Comparison of ENCODE assay signal across 8 cellular contexts in the genomic region with DNA sequence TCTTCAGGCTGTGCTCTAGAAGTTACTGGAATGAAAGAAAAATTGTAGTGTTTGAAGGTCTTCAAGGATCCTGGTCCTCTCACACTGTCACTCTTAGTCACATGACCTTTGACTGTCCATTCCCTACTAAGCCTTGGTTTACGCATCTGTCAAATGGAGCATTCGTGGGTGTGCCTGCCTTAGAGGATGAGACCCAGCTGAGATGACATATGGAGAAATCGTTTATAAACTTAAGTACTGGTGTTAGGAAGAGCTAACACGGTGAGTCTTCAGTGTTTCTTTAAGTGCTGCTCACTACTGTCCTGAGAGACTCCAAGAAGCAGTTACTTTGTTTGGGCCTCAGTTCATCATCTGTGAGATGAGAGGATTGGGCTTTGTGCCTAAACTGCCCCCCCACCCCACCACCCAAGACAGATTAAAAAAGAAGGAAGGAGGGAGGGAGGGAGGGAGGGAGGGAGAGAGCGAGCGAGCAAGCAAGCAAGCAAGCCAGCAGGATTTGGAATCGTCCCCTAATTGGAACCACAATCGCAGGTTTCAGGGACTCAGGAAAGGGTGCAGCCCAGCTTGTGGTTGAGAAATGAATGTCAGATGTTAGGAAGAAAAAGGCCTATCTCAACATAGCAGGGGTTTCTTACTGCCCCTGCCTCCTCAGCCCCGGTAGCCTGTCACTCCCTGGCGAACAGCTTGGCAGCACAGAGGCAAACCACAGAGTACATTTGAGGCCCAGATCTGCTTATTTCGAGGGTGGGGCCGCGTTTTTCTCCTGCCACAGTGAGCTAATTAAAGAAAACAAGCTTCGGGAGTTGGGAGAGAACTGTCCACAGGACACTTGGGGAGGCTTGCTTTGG. TPM values are rescaled to one million over a fixed set of nuclear protein-coding genes. Genes with fewer than 3 reads are reported as not detected.
DNase-seq lines count a peak whose midpoint lies in the region; ATAC-seq, FAIRE-seq and TF ChIP-seq lines count a peak whose summit lies in the region.

No MANE protein-coding gene starts in this region.

- no peaks in the 10 kb centered on the region for H4K20me1 ChIP-seq in H1 (replicated peaks in 1 of 2; ENCODE audit: control insufficient read depth in 1 of 2, insufficient read depth in 2 of 2, low read length in 2 of 2)

- H3K79me1 ChIP-seq in H1 (ENCODE audit: low read depth, low read length), result peaks cover 12% of the 10 kb centered on the region

- FAIRE-seq in H1 (lab: Jason Lieb, UNC), result no peak

- H3K27ac ChIP-seq in H1 (ENCODE audit: low read depth, low read length), result no peak overlapping the region

- no peaks in the 10 kb centered on the region for H3K36me3 ChIP-seq in H1 (ENCODE audit: control insufficient read depth in 2 of 4, insufficient read depth in 4 of 4, low read length in 3 of 4)

- no peaks in the 10 kb centered on the region for H3K27me3 ChIP-seq in H1 (replicated peaks in 1 of 4; ENCODE audit: control insufficient read depth in 3 of 4, extremely low read depth in 1 of 4, insufficient read depth in 3 of 4, low read length in 3 of 4)

- no peak overlapping the region for H2BK120ac ChIP-seq in H1 (replicated peaks; ENCODE audit: low read depth, low read length)

- H3K36me3 Mint-ChIP-seq in osteocyte (ENCODE audit: unreplicated experiment), result peaks cover 5% of the 10 kb centered on the region

- TF ChIP-seq POLR2A in H1 (IDR thresholded peaks at IDR 0.05; ENCODE audit: control extremely low read depth in 1 of 2, low read depth in 2 of 2, low read length in 2 of 2), result no peak

- TF ChIP-seq CTCF in H1 (IDR thresholded peaks at IDR 0.05; ENCODE audit: control extremely low read depth in 1 of 3, insufficient read depth in 1 of 3, low read depth in 1 of 3, low read length in 3 of 3), result no peak
- no peak for TF ChIP-seq CTCF in osteocyte (IDR thresholded peaks at IDR 0.05)

- H2AFZ ChIP-seq in H1 (ENCODE audit: low read length), result no peak overlapping the region

- CTCF ChIA-PET in H1 (lab: Charles Lee; ENCODE audit: partially characterized antibody), result interaction anchor here (1.1 kb wide), 1 partner anchor 16 kb away, joined by 3 read pairs; no protein-coding TSS in a partner anchor

- TF ChIP-seq EP300 in H1 (IDR thresholded peaks at IDR 0.05; ENCODE audit: borderline replicate concordance in 1 of 2, low read depth in 2 of 2, low read length in 2 of 2), result no peak

- no peak overlapping the region for H3K4me3 ChIP-seq in H1 (ENCODE audit: extremely low read depth in 1 of 4, insufficient read depth in 2 of 4, low read depth in 3 of 4, low read length in 4 of 4)

- peak overlapping the region; percentile 3; the same call in 1 of the 2 replicates for H2BK20ac ChIP-seq in H1 (ENCODE audit: low read length)

- H3K56ac ChIP-seq in H1 (replicated peaks; ENCODE audit: insufficient read length, low read depth, low read length), result no peak overlapping the region

- H3K79me2 ChIP-seq in H1 (ENCODE audit: control insufficient read depth in 1 of 2, insufficient read depth in 2 of 2, low read length in 2 of 2), result peaks cover 0 to 21% of the 10 kb centered on the region in 2 experiments; a peak in 1 of 4 replicates

- no peak overlapping the region for H3K9ac ChIP-seq in H1 (replicated peaks in 1 of 4; ENCODE audit: extremely low read depth in 1 of 4, low read depth in 3 of 4, low read length in 3 of 4)

- no peak overlapping the region for H4K91ac ChIP-seq in H1 (replicated peaks; ENCODE audit: insufficient read length, low read length)

- H3K27me3 Mint-ChIP-seq in osteocyte (ENCODE audit: unreplicated experiment), result no peaks in the 10 kb centered on the region

- H3K14ac ChIP-seq in H1 (ENCODE audit: insufficient read length), result no peak overlapping the region

- no peaks in the 10 kb centered on the region for H3K23me2 ChIP-seq in H1 (ENCODE audit: low read depth, low read length)

- no peaks in the 10 kb centered on the region for H3K9me3 Mint-ChIP-seq in osteocyte (ENCODE audit: unreplicated experiment)

- no peaks in the 10 kb centered on the region for H3K9me3 ChIP-seq in H1 (ENCODE audit: insufficient read depth in 2 of 2, low read depth in 1 of 2, low read length in 1 of 2)

- H4K8ac ChIP-seq in H1 (ENCODE audit: extremely low read depth, insufficient read depth, low read length), result no peak overlapping the region

- no peak overlapping the region for H3K18ac ChIP-seq in H1 (ENCODE audit: extremely low read depth, low read length)

- POLR2A ChIA-PET in H1 (lab: Charles Lee; ENCODE audit: partially characterized antibody), result interaction anchor here (0.8 kb wide), 1 partner anchor 10 kb away, joined by 3 read pairs; no protein-coding TSS in a partner anchor

- WGBS in H1 (ENCODE audit: extremely low coverage in 1 of 2, insufficient coverage in 1 of 2, insufficient read length in 1 of 2, insufficient replicate concordance in 2 of 2, low coverage in 1 of 2, low lambda C conversion rate in 2 of 2, missing lambda C conversion rate in 1 of 2), 2 experiments, result 72% methylated on average over 11 of the region's 14 CpGs; no CpG with 5 or more reads in 1 of the 2 experiments

- H2BK12ac ChIP-seq in H1 (ENCODE audit: low read depth, low read length), result no peak overlapping the region

- H3K27ac Mint-ChIP-seq in osteocyte (ENCODE audit: unreplicated experiment), result peak overlapping the region; percentile 90

- H3K4me1 Mint-ChIP-seq in osteocyte (ENCODE audit: unreplicated experiment), result peaks cover 35% of the 10 kb centered on the region

- no peak overlapping the region for H3K4ac ChIP-seq in H1 (replicated peaks; ENCODE audit: insufficient read length, low read depth, low read length)

- H2BK15ac ChIP-seq in H1 (ENCODE audit: low read length), result no peak overlapping the region

- H3K4me1 ChIP-seq in H1 (replicated peaks in 1 of 4; ENCODE audit: control insufficient read depth in 3 of 4, insufficient read depth in 4 of 4, low read length in 3 of 4), result peaks cover 0 to 4% (median 1%) of the 10 kb centered on the region in 4 experiments; a peak in 4 of 7 replicates

- no peak for TF ChIP-seq RAD21 in H1 (IDR thresholded peaks at IDR 0.05 in 1 of 2, conservative IDR thresholded peaks at IDR 0.05 in 1 of 2; ENCODE audit: low read depth in 2 of 2, low read length in 2 of 2)

- H3K4me2 ChIP-seq in H1 (ENCODE audit: insufficient read depth in 1 of 2, low read depth in 2 of 2, low read length in 2 of 2), result no peak overlapping the region

- no peak for ATAC-seq in GM21360 (IDR thresholded peaks at IDR 0.05; ENCODE audit: unreplicated experiment)

- H3K23ac ChIP-seq in H1 (ENCODE audit: insufficient read length), result no peak overlapping the region

- 0 out of 2 replicates have a peak overlapping the region, but pooled peaks have one; percentile 11 for H2AK5ac ChIP-seq in H1 (ENCODE audit: low read depth, low read length)

- H2BK5ac ChIP-seq in H1 (ENCODE audit: low read depth, low read length), result no peak overlapping the region

- H3K4me3 Mint-ChIP-seq in osteocyte (ENCODE audit: unreplicated experiment), result peak overlapping the region; percentile 35

- DNase-seq in Daoy (ENCODE audit: low read depth), result peak; percentile 92
- DNase-seq in T follicular helper cell (ENCODE audit: low read depth), result peak; percentile 31
- DNase-seq in H1 (ENCODE audit: low read depth in 1 of 2, low spot score in 2 of 2), result no peak
- no peak for DNase-seq in osteocyte (ENCODE audit: extremely low spot score, unreplicated experiment)
- DNase-seq in AML-193 (lab: John Stamatoyannopoulos, UW), result no peak
- DNase-seq in SIG-M5 treated with dmso at 0.1 percent for 504 hours (lab: John Stamatoyannopoulos, UW; ENCODE audit: unreplicated experiment), result no peak
- no peak for DNase-seq in pons (ENCODE audit: low spot score)

- H4K5ac ChIP-seq in H1 (ENCODE audit: insufficient read length, low read depth, low read length), result no peak overlapping the region

TF ChIP-seq in H1, 55 proteins besides CTCF, POLR2A, EP300 and RAD21 (continues in another document):
- TF ChIP-seq RXRA (IDR thresholded peaks at IDR 0.05; ENCODE audit: insufficient read depth, low read depth, low read length) (no peak), TCF12 (IDR thresholded peaks at IDR 0.05; ENCODE audit: low read depth, low read length) (no peak), HDAC6 (IDR thresholded peaks at IDR 0.05; ENCODE audit: low read depth, low read length) (no peak), TBP (IDR thresholded peaks at IDR 0.05; ENCODE audit: low read depth, low read length) (no peak), KDM5A (IDR thresholded peaks at IDR 0.05; ENCODE audit: low read length) (no peak), TAF7 (optimal IDR thresholded peaks at IDR 0.05; ENCODE audit: borderline replicate concordance, low read depth, low read length) (no peak), BCL11A (IDR thresholded peaks at IDR 0.05; ENCODE audit: low read depth in 2 of 2, low read length in 2 of 2) (no peak), SIN3A (conservative IDR thresholded peaks at IDR 0.05 in 1 of 2, IDR thresholded peaks at IDR 0.05 in 1 of 2; ENCODE audit: low read depth in 1 of 2, low read length in 2 of 2) (no peak)
- TF ChIP-seq, protein P1, sequence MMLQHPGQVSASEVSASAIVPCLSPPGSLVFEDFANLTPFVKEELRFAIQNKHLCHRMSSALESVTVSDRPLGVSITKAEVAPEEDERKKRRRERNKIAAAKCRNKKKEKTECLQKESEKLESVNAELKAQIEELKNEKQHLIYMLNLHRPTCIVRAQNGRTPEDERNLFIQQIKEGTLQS (IDR thresholded peaks at IDR 0.05; ENCODE audit: insufficient read depth, low read depth, low read length), result no peak
- TF ChIP-seq, protein P2, sequence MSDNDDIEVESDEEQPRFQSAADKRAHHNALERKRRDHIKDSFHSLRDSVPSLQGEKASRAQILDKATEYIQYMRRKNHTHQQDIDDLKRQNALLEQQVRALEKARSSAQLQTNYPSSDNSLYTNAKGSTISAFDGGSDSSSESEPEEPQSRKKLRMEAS (IDR thresholded peaks at IDR 0.05), result no peak

RNA-seq across cellular contexts. Expression of gene SMAD3, which starts 32.7 kb away (rescaled TPM):
- 44.1 and 48.1 TPM in 2 replicates for total RNA-seq in Daoy (2014; rRNA removed; shearing (Covaris generic))
- total RNA-seq in H1 (2021; fragmentation: NEBNext Ultra II Directional; extraction: Animal tissue kit (Norgen Biotek cat#: 25700)), result 11.1 and 12.4 TPM in 2 replicates
- polyA plus RNA-seq in H1 (2011; rRNA removed), result 10.1 and 17.3 TPM in 2 replicates
- 9.1 TPM for polyA plus RNA-seq in H1 (2011; cell fraction: cytosol; rRNA removed)
- polyA plus RNA-seq in H1 (2011; cell fraction: nucleus; rRNA removed), result 41.6 TPM
- polyA plus RNA-seq in H1 (2012, experiment 1 of 2), result 7.8 to 10.4 TPM (median 8.7 TPM) in 4 replicates
- polyA plus RNA-seq in H1 (2012, experiment 2 of 2), result 5.0 TPM
- 13.2 TPM for polyA plus RNA-seq in H1 (2013, experiment 1 of 2)
- 11.1 TPM for polyA plus RNA-seq in H1 (2013, experiment 2 of 2)
- polyA minus RNA-seq in H1 (2011; rRNA and poly(A)+ RNA removed), result 16.5 and 18.3 TPM in 2 replicates
- polyA minus RNA-seq in H1 (2011; cell fraction: cytosol; rRNA and poly(A)+ RNA removed), result 12.3 TPM
- polyA minus RNA-seq in H1 (2011; cell fraction: nucleus; rRNA and poly(A)+ RNA removed), result 14.3 TPM
- total RNA-seq in osteocyte, result 35.8 and 39.7 TPM in 2 replicates

Comparison
In these comparisons a context has a peak if more than half of its experiments do, and no peak if none do; other contexts are left out.
1. DNase-seq: peak in Daoy (single experiment) and T follicular helper cell (single experiment); none in H1 (0 of 2), osteocyte (single experiment), AML-193 (0 of 2), SIG-M5 treated with dmso at 0.1 percent for 504 hours (single experiment) and pons (single experiment).